Comparison of ENCODE assay signal across 10 cellular contexts in genomic region chr6:73747293-73747692, GRCh38. TPM values are rescaled to one million over a fixed set of nuclear protein-coding genes. Genes with fewer than 3 reads are reported as not detected.
DNase-seq lines count a peak whose midpoint lies in the region; ATAC-seq and TF ChIP-seq lines count a peak whose summit lies in the region.
"Had no signal": no experiment of that assay in that cellular context is flagged by ENCODE, and none has a peak within 500 bp of the region (broad histone marks: within the 10 kb centered on the region; RNA-seq: fewer than 3 reads in every experiment).

No MANE protein-coding gene starts in this region.

- CTCF ChIA-PET in GM10248 (lab: Yijun Ruan, JAX) = interaction anchor here (1.1 to 4.7 kb wide), 7 partner anchors 9 to 1462 kb away, joined by 3 to 51 read pairs (median 7); no protein-coding TSS in a partner anchor
- CTCF ChIA-PET in activated CD8-positive, alpha-beta T cell treated with anti-CD3 and anti-CD28 coated beads for 36 hours (lab: Charles Lee) = interaction anchor here (0.9 to 4.3 kb wide), 5 partner anchors 9 to 1462 kb away, joined by 3 to 34 read pairs (median 7); no protein-coding TSS in a partner anchor

- no peak overlapping the region for H3K4me3 Mint-ChIP-seq in activated CD8-positive, alpha-beta T cell treated with anti-CD3 and anti-CD28 coated beads for 36 hours
- H3K4me3 Mint-ChIP-seq in activated T-helper 1 cell treated with anti-CD3 and anti-CD28 coated beads, Interleukin-12 subunit alpha, Interleukin-12 subunit beta, Interleukin-2, Interleukin-4 antibody, amounts not matched to agents 30 ng/mL and 10 ng/mL and 1 ng/mL, durations not matched to agents 14 hours and 24 hours and 36 hours = no peak overlapping the region

- no peak overlapping the region for H3K27ac Mint-ChIP-seq in activated CD8-positive, alpha-beta T cell treated with anti-CD3 and anti-CD28 coated beads for 36 hours
- H3K27ac Mint-ChIP-seq in activated T-helper 1 cell treated with anti-CD3 and anti-CD28 coated beads, Interleukin-12 subunit alpha, Interleukin-12 subunit beta, Interleukin-2, Interleukin-4 antibody, amounts not matched to agents 30 ng/mL and 10 ng/mL and 1 ng/mL, durations not matched to agents 14 hours and 24 hours and 36 hours = no peak overlapping the region

- H3K36me3 ChIP-seq in body of pancreas (replicated peaks in 1 of 2; ENCODE audit: insufficient read depth in 1 of 2, low read depth in 2 of 2) = no peaks in the 10 kb centered on the region
- H3K36me3 ChIP-seq: WERI-Rb-1 had no signal

- H3K9me3 ChIP-seq in body of pancreas = no peaks in the 10 kb centered on the region

- no peaks in the 10 kb centered on the region for H3K4me1 Mint-ChIP-seq in activated CD8-positive, alpha-beta T cell treated with anti-CD3 and anti-CD28 coated beads for 36 hours (ENCODE audit: low read depth)
- peaks cover 5% of the 10 kb centered on the region for H3K4me1 Mint-ChIP-seq in activated T-helper 1 cell treated with anti-CD3 and anti-CD28 coated beads, Interleukin-12 subunit alpha, Interleukin-12 subunit beta, Interleukin-2, Interleukin-4 antibody, amounts not matched to agents 30 ng/mL and 10 ng/mL and 1 ng/mL, durations not matched to agents 14 hours and 24 hours and 36 hours (ENCODE audit: low read depth)

- TF ChIP-seq CTCF in GM10248 (IDR thresholded peaks at IDR 0.05; ENCODE audit: control extremely low read depth, extremely low read depth, low read depth, missing control alignments) (no peak), body of pancreas (IDR thresholded peaks at IDR 0.05) (no peak)
- no peak for TF ChIP-seq CTCF in activated CD8-positive, alpha-beta T cell treated with anti-CD3 and anti-CD28 coated beads for 36 hours (IDR thresholded peaks at IDR 0.05)

- intact Hi-C loops in activated CD8-positive, alpha-beta T cell treated with anti-CD3 and anti-CD28 coated beads for 36 hours (cut with micrococcal nuclease) = no loop called here
- intact Hi-C loops in activated T-helper 1 cell treated with anti-CD3 and anti-CD28 coated beads, Interleukin-12 subunit alpha, Interleukin-12 subunit beta, Interleukin-2, Interleukin-4 antibody, amounts not matched to agents 30 ng/mL and 10 ng/mL and 1 ng/mL, durations not matched to agents 14 hours and 24 hours and 36 hours (cut with micrococcal nuclease) = loop anchor here (1.0 to 5.0 kb wide), 2 partner anchors 14 to 40 kb away; no protein-coding TSS in a partner anchor
- intact Hi-C loops in body of pancreas (cut with DNase I) = no loop called here

- 51 to 72% methylated on average over 2 of the region's 2 CpGs for WGBS in body of pancreas, 2 donors

- H3K9me3 Mint-ChIP-seq in activated CD8-positive, alpha-beta T cell treated with anti-CD3 and anti-CD28 coated beads for 36 hours = no peaks in the 10 kb centered on the region
- H3K9me3 Mint-ChIP-seq in activated T-helper 1 cell treated with anti-CD3 and anti-CD28 coated beads, Interleukin-12 subunit alpha, Interleukin-12 subunit beta, Interleukin-2, Interleukin-4 antibody, amounts not matched to agents 30 ng/mL and 10 ng/mL and 1 ng/mL, durations not matched to agents 14 hours and 24 hours and 36 hours = no peaks in the 10 kb centered on the region

- no peaks in the 10 kb centered on the region for H3K36me3 Mint-ChIP-seq in activated CD8-positive, alpha-beta T cell treated with anti-CD3 and anti-CD28 coated beads for 36 hours (ENCODE audit: low read depth)
- peaks cover 3% of the 10 kb centered on the region for H3K36me3 Mint-ChIP-seq in activated T-helper 1 cell treated with anti-CD3 and anti-CD28 coated beads, Interleukin-12 subunit alpha, Interleukin-12 subunit beta, Interleukin-2, Interleukin-4 antibody, amounts not matched to agents 30 ng/mL and 10 ng/mL and 1 ng/mL, durations not matched to agents 14 hours and 24 hours and 36 hours (ENCODE audit: low read depth)

- ATAC-seq in GM19455 (IDR thresholded peaks at IDR 0.05; ENCODE audit: unreplicated experiment) (peak; percentile 97), HG03135 (IDR thresholded peaks at IDR 0.05; ENCODE audit: unreplicated experiment) (peak; percentile 99), body of pancreas (no peak)
- peak; percentile 90 for ATAC-seq in activated CD8-positive, alpha-beta T cell treated with anti-CD3 and anti-CD28 coated beads for 36 hours

- no peak overlapping the region for H3K4me3 ChIP-seq in body of pancreas
- H3K4me3 ChIP-seq: lung had no signal

- POLR2A ChIA-PET in GM10248 (lab: Yijun Ruan, JAX) = no interaction called here
- POLR2A ChIA-PET in activated CD8-positive, alpha-beta T cell treated with anti-CD3 and anti-CD28 coated beads for 36 hours (lab: Charles Lee) = no interaction called here

- H3K27me3 ChIP-seq in body of pancreas = no peaks in the 10 kb centered on the region

- no peaks in the 10 kb centered on the region for H3K27me3 Mint-ChIP-seq in activated CD8-positive, alpha-beta T cell treated with anti-CD3 and anti-CD28 coated beads for 36 hours
- H3K27me3 Mint-ChIP-seq in activated T-helper 1 cell treated with anti-CD3 and anti-CD28 coated beads, Interleukin-12 subunit alpha, Interleukin-12 subunit beta, Interleukin-2, Interleukin-4 antibody, amounts not matched to agents 30 ng/mL and 10 ng/mL and 1 ng/mL, durations not matched to agents 14 hours and 24 hours and 36 hours (ENCODE audit: insufficient read depth) = no peaks in the 10 kb centered on the region

- H3K4me1 ChIP-seq in body of pancreas = no peaks in the 10 kb centered on the region

- no peak overlapping the region for H3K27ac ChIP-seq in body of pancreas
- H3K27ac ChIP-seq: WERI-Rb-1 had no signal

- TF ChIP-seq POLR2A in body of pancreas (IDR thresholded peaks at IDR 0.05) = no peak

- DNase-seq in GM10248 (ENCODE audit: extremely low spot score) = peak; percentile 52
- no peak for DNase-seq in activated CD8-positive, alpha-beta T cell treated with anti-CD3 and anti-CD28 coated beads for 36 hours
- no peak for DNase-seq in activated T-helper 1 cell treated with anti-CD3 and anti-CD28 coated beads, Interleukin-12 subunit alpha, Interleukin-12 subunit beta, Interleukin-2, Interleukin-4 antibody, amounts not matched to agents 30 ng/mL and 10 ng/mL and 1 ng/mL, durations not matched to agents 14 hours and 24 hours and 36 hours (ENCODE audit: low spot score)
- no peak for DNase-seq in body of pancreas
- DNase-seq in NCI-H524 (lab: John Stamatoyannopoulos, UW) = no peak
- no peak for DNase-seq in NCI-H1048 (lab: John Stamatoyannopoulos, UW)
- DNase-seq: WERI-Rb-1 had no signal

RNA-seq across cellular contexts. Expression of gene CD109, which starts 51.3 kb away (rescaled TPM):
- 10 to 100 TPM in 1 of 2 experiments, 1 to 10 TPM in 1; 9.5 to 10.6 TPM for total RNA-seq in activated CD8-positive, alpha-beta T cell treated with anti-CD3 and anti-CD28 coated beads for 36 hours
- 27.1 and 29.3 TPM in 2 replicates for total RNA-seq in activated T-helper 1 cell treated with anti-CD3 and anti-CD28 coated beads, Interleukin-12 subunit alpha, Interleukin-12 subunit beta, Interleukin-2, Interleukin-4 antibody, amounts not matched to agents 30 ng/mL and 10 ng/mL and 1 ng/mL, durations not matched to agents 14 hours and 24 hours and 36 hours
- 10 to 100 TPM in 1 of 2 donors, 1 to 10 TPM in 1; 2.6 to 30.7 TPM for total RNA-seq in body of pancreas
